In genomic region chr14:92513204-92513965, GRCh38 we compare ENCODE assay signal across 1 cellular context.
A peak's percentile ranks its signal among the peaks of the same experiment; 100 is the strongest.
TF ChIP-seq lines count a peak whose summit lies in the region.

Gene RIN3 (plus strand): TSS chr14:92513781. CDS start chr14:92513933, 152 bp downstream.

TF ChIP-seq in GM12878, 131 proteins besides CTCF, POLR2A, EP300 and RAD21 (continued from another document and continues in another):
- TF ChIP-seq E2F8 (IDR thresholded peaks at IDR 0.05; ENCODE audit: low read depth, partially characterized antibody) (no peak), BRCA1 (IDR thresholded peaks at IDR 0.05; ENCODE audit: low read depth, low read length) (no peak), SMARCA5 (IDR thresholded peaks at IDR 0.05) (peak; percentile 37; the same call in 1 of the 2 replicates), MEF2A (IDR thresholded peaks at IDR 0.05; ENCODE audit: insufficient read depth, low read depth, low read length) (no peak), ZBTB33 (IDR thresholded peaks at IDR 0.05) (no peak), WRNIP1 (IDR thresholded peaks at IDR 0.05; ENCODE audit: borderline replicate concordance, low read depth, low read length) (no peak), SIX5 (IDR thresholded peaks at IDR 0.05; ENCODE audit: low read depth, low read length, severe bottlenecking) (no peak), NR2F1 (conservative IDR thresholded peaks at IDR 0.05) (peak; percentile 62; the same call in 1 of the 2 replicates), CUX1 (IDR thresholded peaks at IDR 0.05; ENCODE audit: insufficient replicate concordance, low read depth, low read length) (no peak), ATF7 (IDR thresholded peaks at IDR 0.05; ENCODE audit: low read depth) (no peak), MEF2B (IDR thresholded peaks at IDR 0.05; ENCODE audit: partially characterized antibody, poor library complexity, severe bottlenecking) (no peak), HCFC1 (IDR thresholded peaks at IDR 0.05; ENCODE audit: low read length) (no peak), BCLAF1 (IDR thresholded peaks at IDR 0.05) (no peak), POLR2AphosphoS2 (IDR thresholded peaks at IDR 0.05; ENCODE audit: low read depth, low read length) (0 out of 2 replicates have a peak, but pooled peaks have one; percentile 27), TBL1XR1 (IDR thresholded peaks at IDR 0.05; ENCODE audit: low read depth, low read length) (no peak), NKRF (conservative IDR thresholded peaks at IDR 0.05) (peak; percentile 64; the same call in 1 of the 2 replicates), BCL3 (IDR thresholded peaks at IDR 0.05; ENCODE audit: borderline replicate concordance, insufficient read depth, low read depth, low read length, poor library complexity, severe bottlenecking) (no peak), GATAD2B (conservative IDR thresholded peaks at IDR 0.05; ENCODE audit: low read depth) (peak; percentile 82), ATF2 (IDR thresholded peaks at IDR 0.05; ENCODE audit: low read length) (no peak), POU2F2 (IDR thresholded peaks at IDR 0.05; ENCODE audit: borderline replicate concordance, low read depth, low read length) (no peak), NBN (IDR thresholded peaks at IDR 0.05) (no peak), ZBTB11 (CRISPR knock-in tag; IDR thresholded peaks at IDR 0.05) (no peak), JUND (IDR thresholded peaks at IDR 0.05; ENCODE audit: low read depth, low read length) (no peak), IRF3 (IDR thresholded peaks at IDR 0.05) (no peak)
